ENCODE assay signal across 1 cellular context in the genomic region with DNA sequence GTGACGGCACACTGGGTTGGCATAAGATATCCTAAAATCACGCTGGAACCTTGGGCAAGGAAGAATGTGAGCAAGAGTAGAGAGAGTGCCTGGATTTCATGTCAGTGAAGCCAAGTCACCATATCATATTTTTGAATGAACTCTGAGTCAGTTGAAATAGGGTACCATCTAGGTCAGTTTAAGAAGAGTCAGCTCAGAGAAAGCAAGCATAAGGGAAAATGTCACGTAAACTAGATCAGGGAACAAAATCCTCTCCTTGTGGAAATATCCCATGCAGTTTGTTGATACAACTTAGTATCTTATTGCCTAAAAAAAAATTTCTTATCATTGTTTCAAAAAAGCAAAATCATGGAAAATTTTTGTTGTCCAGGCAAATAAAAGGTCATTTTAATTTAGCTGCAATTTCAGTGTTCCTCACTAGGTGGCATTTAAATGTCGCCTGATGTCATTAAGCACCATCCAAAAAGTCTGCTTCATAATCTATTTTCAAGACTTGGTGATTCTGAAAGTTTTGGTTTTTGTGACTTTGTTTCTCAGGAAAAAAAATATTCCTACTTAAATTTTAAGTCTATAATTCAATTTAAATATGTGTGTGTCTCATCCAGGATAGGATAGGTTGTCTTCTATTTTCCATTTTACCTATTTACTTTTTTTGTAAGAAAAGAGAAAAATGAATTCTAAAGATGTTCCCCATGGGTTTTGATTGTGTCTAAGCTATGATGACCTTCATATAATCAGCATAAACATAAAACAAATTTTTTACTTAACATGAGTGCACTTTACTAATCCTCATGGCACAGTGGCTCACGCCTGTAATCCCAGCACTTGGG.
TF ChIP-seq lines count a peak whose summit lies in the region.

No MANE protein-coding gene starts in this region.

TF ChIP-seq in WTC11, 78 proteins besides CTCF, POLR2A, EP300 and RAD21 (continued from another document):
- TF ChIP-seq, protein P1, sequence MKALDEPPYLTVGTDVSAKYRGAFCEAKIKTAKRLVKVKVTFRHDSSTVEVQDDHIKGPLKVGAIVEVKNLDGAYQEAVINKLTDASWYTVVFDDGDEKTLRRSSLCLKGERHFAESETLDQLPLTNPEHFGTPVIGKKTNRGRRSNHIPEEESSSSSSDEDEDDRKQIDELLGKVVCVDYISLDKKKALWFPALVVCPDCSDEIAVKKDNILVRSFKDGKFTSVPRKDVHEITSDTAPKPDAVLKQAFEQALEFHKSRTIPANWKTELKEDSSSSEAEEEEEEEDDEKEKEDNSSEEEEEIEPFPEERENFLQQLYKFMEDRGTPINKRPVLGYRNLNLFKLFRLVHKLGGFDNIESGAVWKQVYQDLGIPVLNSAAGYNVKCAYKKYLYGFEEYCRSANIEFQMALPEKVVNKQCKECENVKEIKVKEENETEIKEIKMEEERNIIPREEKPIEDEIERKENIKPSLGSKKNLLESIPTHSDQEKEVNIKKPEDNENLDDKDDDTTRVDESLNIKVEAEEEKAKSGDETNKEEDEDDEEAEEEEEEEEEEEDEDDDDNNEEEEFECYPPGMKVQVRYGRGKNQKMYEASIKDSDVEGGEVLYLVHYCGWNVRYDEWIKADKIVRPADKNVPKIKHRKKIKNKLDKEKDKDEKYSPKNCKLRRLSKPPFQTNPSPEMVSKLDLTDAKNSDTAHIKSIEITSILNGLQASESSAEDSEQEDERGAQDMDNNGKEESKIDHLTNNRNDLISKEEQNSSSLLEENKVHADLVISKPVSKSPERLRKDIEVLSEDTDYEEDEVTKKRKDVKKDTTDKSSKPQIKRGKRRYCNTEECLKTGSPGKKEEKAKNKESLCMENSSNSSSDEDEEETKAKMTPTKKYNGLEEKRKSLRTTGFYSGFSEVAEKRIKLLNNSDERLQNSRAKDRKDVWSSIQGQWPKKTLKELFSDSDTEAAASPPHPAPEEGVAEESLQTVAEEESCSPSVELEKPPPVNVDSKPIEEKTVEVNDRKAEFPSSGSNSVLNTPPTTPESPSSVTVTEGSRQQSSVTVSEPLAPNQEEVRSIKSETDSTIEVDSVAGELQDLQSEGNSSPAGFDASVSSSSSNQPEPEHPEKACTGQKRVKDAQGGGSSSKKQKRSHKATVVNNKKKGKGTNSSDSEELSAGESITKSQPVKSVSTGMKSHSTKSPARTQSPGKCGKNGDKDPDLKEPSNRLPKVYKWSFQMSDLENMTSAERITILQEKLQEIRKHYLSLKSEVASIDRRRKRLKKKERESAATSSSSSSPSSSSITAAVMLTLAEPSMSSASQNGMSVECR (CRISPR knock-in tag; IDR thresholded peaks at IDR 0.05; ENCODE audit: borderline replicate concordance): no peak
- TF ChIP-seq OVOL2 (CRISPR knock-in tag; IDR thresholded peaks at IDR 0.05; ENCODE audit: borderline replicate concordance) (no peak), ZNF138 (CRISPR knock-in tag; conservative IDR thresholded peaks at IDR 0.05) (no peak), TP53 (CRISPR knock-in tag; IDR thresholded peaks at IDR 0.05) (no peak), JAZF1 (CRISPR knock-in tag; IDR thresholded peaks at IDR 0.05) (no peak), ETV6 (CRISPR knock-in tag; IDR thresholded peaks at IDR 0.05) (no peak)
- TF ChIP-seq, protein P2, sequence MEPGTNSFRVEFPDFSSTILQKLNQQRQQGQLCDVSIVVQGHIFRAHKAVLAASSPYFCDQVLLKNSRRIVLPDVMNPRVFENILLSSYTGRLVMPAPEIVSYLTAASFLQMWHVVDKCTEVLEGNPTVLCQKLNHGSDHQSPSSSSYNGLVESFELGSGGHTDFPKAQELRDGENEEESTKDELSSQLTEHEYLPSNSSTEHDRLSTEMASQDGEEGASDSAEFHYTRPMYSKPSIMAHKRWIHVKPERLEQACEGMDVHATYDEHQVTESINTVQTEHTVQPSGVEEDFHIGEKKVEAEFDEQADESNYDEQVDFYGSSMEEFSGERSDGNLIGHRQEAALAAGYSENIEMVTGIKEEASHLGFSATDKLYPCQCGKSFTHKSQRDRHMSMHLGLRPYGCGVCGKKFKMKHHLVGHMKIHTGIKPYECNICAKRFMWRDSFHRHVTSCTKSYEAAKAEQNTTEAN (CRISPR knock-in tag; IDR thresholded peaks at IDR 0.05): no peak
